6 cellular contexts compared by ENCODE assay signal in genomic region chr11:126268361-126268707, GRCh38. TPM values are rescaled to one million over a fixed set of nuclear protein-coding genes. Genes with fewer than 3 reads are reported as not detected.
A peak's percentile ranks its signal among the peaks of the same experiment; 100 is the strongest.
DNase-seq lines count a peak whose midpoint lies in the region; ATAC-seq, FAIRE-seq and TF ChIP-seq lines count a peak whose summit lies in the region.

No MANE protein-coding gene starts in this region.

- peak; percentile 0 for ATAC-seq in GM21723 (IDR thresholded peaks at IDR 0.05; ENCODE audit: unreplicated experiment)

- H3K4me1 ChIP-seq in keratinocyte (ENCODE audit: control insufficient read depth, extremely low read depth, insufficient read depth, low read length), result peaks cover 8% of the 10 kb centered on the region

- no peaks in the 10 kb centered on the region for H3F3A ChIP-seq in SU-DHL-6 (ENCODE audit: insufficient read depth)

- no peak for TF ChIP-seq CTCF in SU-DHL-6 (IDR thresholded peaks at IDR 0.05; ENCODE audit: insufficient read depth, low read length, poor library complexity, severe bottlenecking)
- TF ChIP-seq CTCF in keratinocyte (optimal IDR thresholded peaks at IDR 0.05 in 1 of 3, IDR thresholded peaks at IDR 0.05 in 1 of 3, conservative IDR thresholded peaks at IDR 0.05 in 1 of 3; ENCODE audit: extremely low read depth in 1 of 3, insufficient read depth in 2 of 3, low read length in 3 of 3), result no peak

- no peaks in the 10 kb centered on the region for H3K9me1 ChIP-seq in keratinocyte (ENCODE audit: control insufficient read depth, extremely low read depth, insufficient read depth, low read length)

- no peaks in the 10 kb centered on the region for H4K20me1 ChIP-seq in SU-DHL-6 (ENCODE audit: low read depth, low read length)
- H4K20me1 ChIP-seq in keratinocyte (ENCODE audit: control insufficient read depth, extremely low read depth, insufficient read depth, low read length), result no peaks in the 10 kb centered on the region

- no peaks in the 10 kb centered on the region for H3K27me3 ChIP-seq in SU-DHL-6 (ENCODE audit: low read length)
- H3K27me3 ChIP-seq in keratinocyte (ENCODE audit: control insufficient read depth, extremely low read depth, insufficient read depth, low read length), result no peaks in the 10 kb centered on the region

- H2AFZ ChIP-seq in SU-DHL-6 (ENCODE audit: low read depth, low read length, severe bottlenecking), result no peak overlapping the region
- peak overlapping the region; percentile 95 for H2AFZ ChIP-seq in keratinocyte (ENCODE audit: control insufficient read depth, low read length)

- 0 out of 2 replicates have a peak overlapping the region, but pooled peaks have one; percentile 23 for H3K27ac ChIP-seq in SU-DHL-6 (ENCODE audit: low read depth, low read length)
- peak overlapping the region; percentile 89 for H3K27ac ChIP-seq in keratinocyte (ENCODE audit: control insufficient read depth, insufficient read depth, low read length)

- H3K36me3 ChIP-seq in SU-DHL-6 (ENCODE audit: low read length), result no peaks in the 10 kb centered on the region
- peaks cover 38 to 43% of the 10 kb centered on the region in 2 experiments for H3K36me3 ChIP-seq in keratinocyte (ENCODE audit: control insufficient read depth in 2 of 2, extremely low read depth in 1 of 2, insufficient read depth in 2 of 2, low read length in 2 of 2)

- H3K79me2 ChIP-seq in SU-DHL-6 (ENCODE audit: insufficient read depth, low read length) (peaks cover 25% of the 10 kb centered on the region), keratinocyte (ENCODE audit: control insufficient read depth, insufficient read depth, low read length) (peaks cover 43% of the 10 kb centered on the region)

- dilution Hi-C loops in keratinocyte (cut with MboI; ENCODE audit: extremely low pct_ligation_motif_present, low sequenced_read_pairs), result no loop called here

- no peak for FAIRE-seq in keratinocyte (lab: Jason Lieb, UNC)

- DNase-seq in keratinocyte (ENCODE audit: low read depth, low spot score), result no peak
- DNase-seq in DMS53 (lab: John Stamatoyannopoulos, UW), result no peak
- DNase-seq in NCI-H1694 (lab: John Stamatoyannopoulos, UW), result no peak
- DNase-seq in D341Med (ENCODE audit: low spot score), result no peak

- H3K4me2 ChIP-seq in SU-DHL-6 (ENCODE audit: low read depth, low read length, poor library complexity, severe bottlenecking), result peak overlapping the region; percentile 80
- peak overlapping the region; percentile 75 for H3K4me2 ChIP-seq in keratinocyte (ENCODE audit: control insufficient read depth, extremely low read depth, insufficient read depth, low read depth, low read length)

- H3K4me3 ChIP-seq in SU-DHL-6 (ENCODE audit: insufficient read depth, low read length, poor library complexity, severe bottlenecking) (peak overlapping the region; percentile 57), keratinocyte (ENCODE audit: control insufficient read depth in 2 of 3, extremely low read depth in 1 of 3, insufficient read depth in 2 of 3, low read depth in 1 of 3, low read length in 3 of 3) (peak overlapping the region; percentile 74 to 86 (median 85))

- no peaks in the 10 kb centered on the region for H3K9me3 ChIP-seq in SU-DHL-6 (ENCODE audit: insufficient read depth, low read length)
- no peaks in the 10 kb centered on the region for H3K9me3 ChIP-seq in keratinocyte (ENCODE audit: control insufficient read depth, low read depth, low read length)

- no peaks in the 10 kb centered on the region for H3K9me2 ChIP-seq in SU-DHL-6 (replicated peaks; ENCODE audit: insufficient read depth, low read length)

- H3K9ac ChIP-seq in SU-DHL-6 (ENCODE audit: low read length) (peak overlapping the region; percentile 74), keratinocyte (ENCODE audit: control insufficient read depth, extremely low read depth, insufficient read depth, low read length) (peak overlapping the region; percentile 98)

RNA-seq across cellular contexts. Expression of gene SRPRA, which starts 0.4 kb away (rescaled TPM):
- polyA plus RNA-seq in keratinocyte, result 50.7 to 96.1 TPM (median 56.0 TPM) in 3 replicates
- 188 TPM for polyA plus RNA-seq in keratinocyte (2011; ENCODE audit: low read depth)
- polyA plus RNA-seq in keratinocyte (2011; cell fraction: cytosol; rRNA removed), result 40.5 and 46.1 TPM in 2 replicates
- 157 and 166 TPM in 2 replicates for polyA plus RNA-seq in keratinocyte (2011; cell fraction: nucleus; rRNA removed)
- 56.9 and 78.2 TPM in 2 replicates for polyA plus RNA-seq in keratinocyte (2012; ENCODE audit: low replicate concordance)
- polyA minus RNA-seq in keratinocyte, result 84.7 to 115 TPM (median 86.0 TPM) in 3 replicates
- 42.2 TPM for polyA minus RNA-seq in keratinocyte (2011; cell fraction: cytosol; rRNA and poly(A)+ RNA removed)
- polyA minus RNA-seq in keratinocyte (2011; cell fraction: nucleus; rRNA and poly(A)+ RNA removed), result 83.0 and 115 TPM in 2 replicates

RNA-seq across cellular contexts. Expression of gene FOXRED1, which starts 0.6 kb away (rescaled TPM):
- polyA plus RNA-seq in keratinocyte, result 16.4 to 23.1 TPM (median 20.8 TPM) in 3 replicates
- 2.9 TPM for polyA plus RNA-seq in keratinocyte (2011; ENCODE audit: low read depth)
- 13.8 and 17.1 TPM in 2 replicates for polyA plus RNA-seq in keratinocyte (2011; cell fraction: cytosol; rRNA removed)
- 26.8 and 32.9 TPM in 2 replicates for polyA plus RNA-seq in keratinocyte (2011; cell fraction: nucleus; rRNA removed)
- 7.0 and 16.8 TPM in 2 replicates for polyA plus RNA-seq in keratinocyte (2012; ENCODE audit: low replicate concordance)
- 12.3 to 17.1 TPM (median 16.7 TPM) in 3 replicates for polyA minus RNA-seq in keratinocyte
- 11.5 TPM for polyA minus RNA-seq in keratinocyte (2011; cell fraction: cytosol; rRNA and poly(A)+ RNA removed)
- 7.9 and 12.3 TPM in 2 replicates for polyA minus RNA-seq in keratinocyte (2011; cell fraction: nucleus; rRNA and poly(A)+ RNA removed)

RNA-seq across cellular contexts. Expression of gene TIRAP, which starts 14.6 kb away (rescaled TPM):
- 2.9 to 5.2 TPM (median 3.2 TPM) in 3 replicates for polyA plus RNA-seq in keratinocyte
- polyA plus RNA-seq in keratinocyte (2011; ENCODE audit: low read depth), result 0.89 TPM
- polyA plus RNA-seq in keratinocyte (2011; cell fraction: cytosol; rRNA removed), result 3.0 and 4.4 TPM in 2 replicates
- polyA plus RNA-seq in keratinocyte (2011; cell fraction: nucleus; rRNA removed), result 4.8 and 6.8 TPM in 2 replicates
- 2.1 and 5.7 TPM in 2 replicates for polyA plus RNA-seq in keratinocyte (2012; ENCODE audit: low replicate concordance)
- 5.8 to 7.0 TPM (median 6.4 TPM) in 3 replicates for polyA minus RNA-seq in keratinocyte
- polyA minus RNA-seq in keratinocyte (2011; cell fraction: cytosol; rRNA and poly(A)+ RNA removed), result 3.6 TPM
- polyA minus RNA-seq in keratinocyte (2011; cell fraction: nucleus; rRNA and poly(A)+ RNA removed), result 3.6 and 4.7 TPM in 2 replicates

RNA-seq across cellular contexts. Expression of gene DCPS, which starts 35.5 kb away (rescaled TPM):
- 21.9 to 50.1 TPM (median 31.3 TPM) in 3 replicates for polyA plus RNA-seq in keratinocyte
- 7.5 TPM for polyA plus RNA-seq in keratinocyte (2011; ENCODE audit: low read depth)
- 30.3 and 36.2 TPM in 2 replicates for polyA plus RNA-seq in keratinocyte (2011; cell fraction: cytosol; rRNA removed)
- 19.7 and 23.6 TPM in 2 replicates for polyA plus RNA-seq in keratinocyte (2011; cell fraction: nucleus; rRNA removed)
- 16.2 and 37.3 TPM in 2 replicates for polyA plus RNA-seq in keratinocyte (2012; ENCODE audit: low replicate concordance)
- polyA minus RNA-seq in keratinocyte, result 17.2 to 41.4 TPM (median 22.7 TPM) in 3 replicates
- 20.1 TPM for polyA minus RNA-seq in keratinocyte (2011; cell fraction: cytosol; rRNA and poly(A)+ RNA removed)
- polyA minus RNA-seq in keratinocyte (2011; cell fraction: nucleus; rRNA and poly(A)+ RNA removed), result 6.3 and 7.8 TPM in 2 replicates

RNA-seq across cellular contexts. Expression of gene FAM118B, which starts 56.8 kb away (rescaled TPM):
- 26.5 to 32.0 TPM (median 28.0 TPM) in 3 replicates for polyA plus RNA-seq in keratinocyte
- polyA plus RNA-seq in keratinocyte (2011; ENCODE audit: low read depth), result 8.8 TPM
- polyA plus RNA-seq in keratinocyte (2011; cell fraction: cytosol; rRNA removed), result 21.4 and 32.5 TPM in 2 replicates
- polyA plus RNA-seq in keratinocyte (2011; cell fraction: nucleus; rRNA removed), result 22.4 and 24.8 TPM in 2 replicates
- polyA plus RNA-seq in keratinocyte (2012; ENCODE audit: low replicate concordance), result 17.5 and 17.6 TPM in 2 replicates
- 6.6 to 12.9 TPM (median 11.9 TPM) in 3 replicates for polyA minus RNA-seq in keratinocyte
- polyA minus RNA-seq in keratinocyte (2011; cell fraction: cytosol; rRNA and poly(A)+ RNA removed), result 9.6 TPM
- 9.9 and 17.9 TPM in 2 replicates for polyA minus RNA-seq in keratinocyte (2011; cell fraction: nucleus; rRNA and poly(A)+ RNA removed)
